Comparison of ENCODE assay signal across 8 cellular contexts in the genomic region with DNA sequence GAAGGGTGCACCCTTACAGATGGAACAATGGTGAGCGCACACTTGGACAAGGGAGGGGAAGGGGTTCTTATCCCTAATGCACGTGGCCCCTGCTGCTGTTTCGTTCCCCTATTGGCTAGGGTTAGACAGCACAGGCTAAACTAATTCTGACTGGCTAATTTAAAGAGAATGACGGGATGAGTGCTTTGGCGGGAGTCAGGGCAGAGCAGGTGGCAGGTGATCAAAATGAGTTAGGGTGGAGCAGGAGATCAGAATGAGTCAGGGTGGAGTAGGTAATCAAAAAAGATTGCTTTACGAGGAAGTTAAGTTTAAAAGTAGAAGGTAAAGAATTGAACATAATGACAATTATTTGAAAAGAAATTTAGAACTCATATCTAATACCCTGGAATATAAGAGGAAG. TPM values are rescaled to one million over a fixed set of nuclear protein-coding genes. Genes with fewer than 3 reads are reported as not detected.
DNase-seq lines count a peak whose midpoint lies in the region; ATAC-seq and TF ChIP-seq lines count a peak whose summit lies in the region.
"Not testable (repeated sequence)": the region's sequence is repeated elsewhere in the genome, so short reads cannot be mapped to it uniquely, and the experiment has no call there.

No MANE protein-coding gene starts in this region.

- not testable (repeated sequence) for H3K4me1 Mint-ChIP-seq in progenitor cell of endocrine pancreas (ENCODE audit: low read depth)

- not testable (repeated sequence) for H4K20me1 ChIP-seq in PC-3 (ENCODE audit: low read length)

- TF ChIP-seq CTCF in 22Rv1 (IDR thresholded peaks at IDR 0.05); PC-3 (conservative IDR thresholded peaks at IDR 0.05; ENCODE audit: low read depth, low read length); colonic mucosa (IDR thresholded peaks at IDR 0.05); progenitor cell of endocrine pancreas (IDR thresholded peaks at IDR 0.05; ENCODE audit: unreplicated experiment); transverse colon (IDR thresholded peaks at IDR 0.05): not testable (repeated sequence)

- CTCF ChIA-PET in PC-3 (lab: Charles Lee) = not testable (repeated sequence)

- ATAC-seq in PC-3 = not testable (repeated sequence)
- ATAC-seq in esophagus mucosa (peak; percentile 49), left colon (peak; percentile 86)

- H3K36me3 Mint-ChIP-seq in progenitor cell of endocrine pancreas (ENCODE audit: insufficient read depth) = not testable (repeated sequence)

- H2AFZ ChIP-seq in PC-3 (ENCODE audit: low read length) = not testable (repeated sequence)

- TF ChIP-seq POLR2A in transverse colon (IDR thresholded peaks at IDR 0.05) = not testable (repeated sequence)

- not testable (repeated sequence) for TF ChIP-seq EP300 in transverse colon (IDR thresholded peaks at IDR 0.05; ENCODE audit: low read depth)

- POLR2A ChIA-PET in PC-3 (lab: Charles Lee; ENCODE audit: unreplicated experiment) = not testable (repeated sequence)

- intact Hi-C loops in PC-3 (cut with micrococcal nuclease); colonic mucosa (cut with DNase I); left colon (cut with DNase I, micrococcal nuclease); transverse colon (cut with DNase I; ENCODE audit: low total_unique reads): not testable (repeated sequence)

- H3F3A ChIP-seq in PC-3 (ENCODE audit: low read length, unreplicated experiment) = not testable (repeated sequence)

- not testable (repeated sequence) for H3K27me3 Mint-ChIP-seq in progenitor cell of endocrine pancreas

- peak overlapping the region; percentile 71 for H3K27ac Mint-ChIP-seq in progenitor cell of endocrine pancreas

- peak; percentile 15 for DNase-seq in PC-3
- DNase-seq in colonic mucosa = peak; percentile 49
- peak; percentile 40 to 44 for DNase-seq in left colon
- DNase-seq in progenitor cell of endocrine pancreas (ENCODE audit: low spot score, unreplicated experiment) = not testable (repeated sequence)
- DNase-seq in transverse colon = peak; percentile 38

- H3K27ac ChIP-seq in 22Rv1 = peak overlapping the region; percentile 66
- not testable (repeated sequence) for H3K27ac ChIP-seq in PC-3 (ENCODE audit: low read length)
- peak overlapping the region; percentile 72 for H3K27ac ChIP-seq in colonic mucosa
- peak overlapping the region; percentile 58 to 78 (median 67) for H3K27ac ChIP-seq in transverse colon

- H3K9ac ChIP-seq in PC-3 (ENCODE audit: low read length); colonic mucosa (ENCODE audit: low read depth in 2 of 2, low read length in 2 of 2): not testable (repeated sequence)
- H3K9ac ChIP-seq in mucosa of stomach (ENCODE audit: low read length) = peak overlapping the region; percentile 55

- not testable (repeated sequence) for BruUV-seq in PC-3 (replicated peaks; lab: Mats Ljungman, UMichigan)

- not testable (repeated sequence) for H3K36me3 ChIP-seq in PC-3 (ENCODE audit: low read depth, low read length); colonic mucosa; mucosa of stomach (ENCODE audit: control insufficient read depth, insufficient read depth, low read length); transverse colon

- not testable (repeated sequence) for H3K4me1 ChIP-seq in PC-3 (ENCODE audit: insufficient read depth, low read length); colonic mucosa
- H3K4me1 ChIP-seq in mucosa of stomach (ENCODE audit: control insufficient read depth, insufficient read depth, low read length) (peaks cover 25% of the 10 kb centered on the region), transverse colon (peaks cover 0 to 10% (median 3%) of the 10 kb centered on the region in 4 donors)

- H3K9me3 ChIP-seq in PC-3 (ENCODE audit: low read length); colonic mucosa; mucosa of stomach (ENCODE audit: control insufficient read depth, low read length); transverse colon: not testable (repeated sequence)

- not testable (repeated sequence) for H3K9me2 ChIP-seq in PC-3 (replicated peaks; ENCODE audit: low read length)

- H3K4me3 ChIP-seq in PC-3 (ENCODE audit: low read length); colonic mucosa; mucosa of stomach (ENCODE audit: low read length); transverse colon: not testable (repeated sequence)

- in situ Hi-C loops in transverse colon (cut with MboI; ENCODE audit: low pct_ligation_motif_present in 1 of 4, low pct_unique_long_range_greater_than_20kb in 1 of 4, low sequenced_read_pairs in 3 of 4) = not testable (repeated sequence)

- H3K4me3 Mint-ChIP-seq in progenitor cell of endocrine pancreas (ENCODE audit: low read depth) = not testable (repeated sequence)

- not testable (repeated sequence) for H3K9me3 Mint-ChIP-seq in progenitor cell of endocrine pancreas (ENCODE audit: low read depth)

- WGBS in transverse colon (ENCODE audit: low coverage in 1 of 2), 2 donors = 39 to 69% methylated on average over 3 to 6 of the region's 6 CpGs

- not testable (repeated sequence) for H3K79me2 ChIP-seq in PC-3 (ENCODE audit: low read length)

- H3K4me2 ChIP-seq in PC-3 (ENCODE audit: low read length) = not testable (repeated sequence)

- H3K27me3 ChIP-seq in PC-3 (ENCODE audit: low read length); colonic mucosa; mucosa of stomach (ENCODE audit: control insufficient read depth, insufficient read depth, low read length); transverse colon: not testable (repeated sequence)

RNA-seq across cellular contexts. Expression of gene DAXX, which starts 33.1 kb away (rescaled TPM):
- total RNA-seq in PC-3 (2014; rRNA removed) = 35.1 and 40.3 TPM in 2 replicates
- total RNA-seq in colonic mucosa = 10 to 100 TPM; 38.7 to 46.7 TPM
- total RNA-seq in esophagus mucosa = 28.1 TPM
- 10 to 100 TPM; 33.5 to 35.3 TPM for total RNA-seq in left colon
- 47.5 and 48.4 TPM in 2 replicates for total RNA-seq in progenitor cell of endocrine pancreas
- total RNA-seq in transverse colon = 100 to 1,000 TPM in 1 of 4 donors, 10 to 100 TPM in 3; 40.7 to 302 (median 52.6) TPM

RNA-seq across cellular contexts. Expression of gene KIFC1, which starts 35.8 kb away (rescaled TPM):
- total RNA-seq in PC-3 (2014; rRNA removed) = 60.6 and 66.7 TPM in 2 replicates
- 10 to 100 TPM; 15.8 to 74.6 TPM for total RNA-seq in colonic mucosa
- 19.0 TPM for total RNA-seq in esophagus mucosa
- 10 to 100 TPM in 1 of 2 donors, 1 to 10 TPM in 1; 4.1 to 14.7 TPM for total RNA-seq in left colon
- total RNA-seq in progenitor cell of endocrine pancreas = 45.5 and 46.6 TPM in 2 replicates
- 10 to 100 TPM in 1 of 4 donors, 1 to 10 TPM in 3; 2.6 to 51.5 (median 5.8) TPM for total RNA-seq in transverse colon

RNA-seq across cellular contexts. Expression of gene ZBTB22, which starts 38.3 kb away (rescaled TPM):
- total RNA-seq in PC-3 (2014; rRNA removed) (18.8 and 19.8 TPM in 2 replicates), colonic mucosa (10 to 100 TPM; 12.4 to 16.9 TPM), esophagus mucosa (10.6 TPM), left colon (10 to 100 TPM; 19.9 to 21.3 TPM), progenitor cell of endocrine pancreas (27.3 and 28.1 TPM in 2 replicates), transverse colon (10 to 100 TPM; 10.1 to 31.8 (median 17.2) TPM)

RNA-seq across cellular contexts. Expression of gene TAPBP, which starts 42.0 kb away (rescaled TPM):
- total RNA-seq in PC-3 (2014; rRNA removed) = 67.2 and 77.8 TPM in 2 replicates
- total RNA-seq in colonic mucosa = 100 to 1,000 TPM; 204 to 235 TPM
- 63.5 TPM for total RNA-seq in esophagus mucosa
- total RNA-seq in left colon = 100 to 1,000 TPM; 229 to 283 TPM
- 20.2 and 22.3 TPM in 2 replicates for total RNA-seq in progenitor cell of endocrine pancreas
- total RNA-seq in transverse colon = 100 to 1,000 TPM; 175 to 423 (median 217) TPM

RNA-seq across cellular contexts. Expression of gene PHF1, which starts 55.0 kb away (rescaled TPM):
- total RNA-seq in PC-3 (2014; rRNA removed) (36.6 and 40.3 TPM in 2 replicates), colonic mucosa (10 to 100 TPM; 21.9 to 39.5 TPM), esophagus mucosa (13.4 TPM), left colon (10 to 100 TPM; 28.3 to 41.2 TPM), progenitor cell of endocrine pancreas (58.1 and 58.4 TPM in 2 replicates), transverse colon (100 to 1,000 TPM in 1 of 4 donors, 10 to 100 TPM in 3; 47.8 to 110 (median 48.4) TPM)
